ENCODE assay signal across 1 cellular context in the genomic region with DNA sequence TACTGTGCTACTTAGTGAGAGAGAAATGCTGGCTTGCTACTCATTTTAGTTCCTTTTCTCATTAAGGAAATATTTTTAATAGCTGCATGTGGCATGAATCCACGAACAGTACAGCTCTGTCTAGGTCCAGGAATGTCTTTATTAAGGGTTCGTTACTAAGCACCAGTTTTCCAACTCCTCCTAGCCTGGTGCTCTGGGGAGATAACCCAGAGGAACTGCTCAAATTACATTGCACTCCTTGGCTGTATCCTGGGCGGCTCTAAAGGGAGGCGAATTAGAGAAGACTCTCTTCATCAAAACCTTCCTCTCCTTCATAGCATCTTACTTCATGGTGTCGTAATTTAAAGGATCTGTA.
TF ChIP-seq lines count a peak whose summit lies in the region.

No MANE protein-coding gene starts in this region.

TF ChIP-seq in H1, 55 proteins besides CTCF, POLR2A, EP300 and RAD21 (continued from another document):
- TF ChIP-seq, protein P1, sequence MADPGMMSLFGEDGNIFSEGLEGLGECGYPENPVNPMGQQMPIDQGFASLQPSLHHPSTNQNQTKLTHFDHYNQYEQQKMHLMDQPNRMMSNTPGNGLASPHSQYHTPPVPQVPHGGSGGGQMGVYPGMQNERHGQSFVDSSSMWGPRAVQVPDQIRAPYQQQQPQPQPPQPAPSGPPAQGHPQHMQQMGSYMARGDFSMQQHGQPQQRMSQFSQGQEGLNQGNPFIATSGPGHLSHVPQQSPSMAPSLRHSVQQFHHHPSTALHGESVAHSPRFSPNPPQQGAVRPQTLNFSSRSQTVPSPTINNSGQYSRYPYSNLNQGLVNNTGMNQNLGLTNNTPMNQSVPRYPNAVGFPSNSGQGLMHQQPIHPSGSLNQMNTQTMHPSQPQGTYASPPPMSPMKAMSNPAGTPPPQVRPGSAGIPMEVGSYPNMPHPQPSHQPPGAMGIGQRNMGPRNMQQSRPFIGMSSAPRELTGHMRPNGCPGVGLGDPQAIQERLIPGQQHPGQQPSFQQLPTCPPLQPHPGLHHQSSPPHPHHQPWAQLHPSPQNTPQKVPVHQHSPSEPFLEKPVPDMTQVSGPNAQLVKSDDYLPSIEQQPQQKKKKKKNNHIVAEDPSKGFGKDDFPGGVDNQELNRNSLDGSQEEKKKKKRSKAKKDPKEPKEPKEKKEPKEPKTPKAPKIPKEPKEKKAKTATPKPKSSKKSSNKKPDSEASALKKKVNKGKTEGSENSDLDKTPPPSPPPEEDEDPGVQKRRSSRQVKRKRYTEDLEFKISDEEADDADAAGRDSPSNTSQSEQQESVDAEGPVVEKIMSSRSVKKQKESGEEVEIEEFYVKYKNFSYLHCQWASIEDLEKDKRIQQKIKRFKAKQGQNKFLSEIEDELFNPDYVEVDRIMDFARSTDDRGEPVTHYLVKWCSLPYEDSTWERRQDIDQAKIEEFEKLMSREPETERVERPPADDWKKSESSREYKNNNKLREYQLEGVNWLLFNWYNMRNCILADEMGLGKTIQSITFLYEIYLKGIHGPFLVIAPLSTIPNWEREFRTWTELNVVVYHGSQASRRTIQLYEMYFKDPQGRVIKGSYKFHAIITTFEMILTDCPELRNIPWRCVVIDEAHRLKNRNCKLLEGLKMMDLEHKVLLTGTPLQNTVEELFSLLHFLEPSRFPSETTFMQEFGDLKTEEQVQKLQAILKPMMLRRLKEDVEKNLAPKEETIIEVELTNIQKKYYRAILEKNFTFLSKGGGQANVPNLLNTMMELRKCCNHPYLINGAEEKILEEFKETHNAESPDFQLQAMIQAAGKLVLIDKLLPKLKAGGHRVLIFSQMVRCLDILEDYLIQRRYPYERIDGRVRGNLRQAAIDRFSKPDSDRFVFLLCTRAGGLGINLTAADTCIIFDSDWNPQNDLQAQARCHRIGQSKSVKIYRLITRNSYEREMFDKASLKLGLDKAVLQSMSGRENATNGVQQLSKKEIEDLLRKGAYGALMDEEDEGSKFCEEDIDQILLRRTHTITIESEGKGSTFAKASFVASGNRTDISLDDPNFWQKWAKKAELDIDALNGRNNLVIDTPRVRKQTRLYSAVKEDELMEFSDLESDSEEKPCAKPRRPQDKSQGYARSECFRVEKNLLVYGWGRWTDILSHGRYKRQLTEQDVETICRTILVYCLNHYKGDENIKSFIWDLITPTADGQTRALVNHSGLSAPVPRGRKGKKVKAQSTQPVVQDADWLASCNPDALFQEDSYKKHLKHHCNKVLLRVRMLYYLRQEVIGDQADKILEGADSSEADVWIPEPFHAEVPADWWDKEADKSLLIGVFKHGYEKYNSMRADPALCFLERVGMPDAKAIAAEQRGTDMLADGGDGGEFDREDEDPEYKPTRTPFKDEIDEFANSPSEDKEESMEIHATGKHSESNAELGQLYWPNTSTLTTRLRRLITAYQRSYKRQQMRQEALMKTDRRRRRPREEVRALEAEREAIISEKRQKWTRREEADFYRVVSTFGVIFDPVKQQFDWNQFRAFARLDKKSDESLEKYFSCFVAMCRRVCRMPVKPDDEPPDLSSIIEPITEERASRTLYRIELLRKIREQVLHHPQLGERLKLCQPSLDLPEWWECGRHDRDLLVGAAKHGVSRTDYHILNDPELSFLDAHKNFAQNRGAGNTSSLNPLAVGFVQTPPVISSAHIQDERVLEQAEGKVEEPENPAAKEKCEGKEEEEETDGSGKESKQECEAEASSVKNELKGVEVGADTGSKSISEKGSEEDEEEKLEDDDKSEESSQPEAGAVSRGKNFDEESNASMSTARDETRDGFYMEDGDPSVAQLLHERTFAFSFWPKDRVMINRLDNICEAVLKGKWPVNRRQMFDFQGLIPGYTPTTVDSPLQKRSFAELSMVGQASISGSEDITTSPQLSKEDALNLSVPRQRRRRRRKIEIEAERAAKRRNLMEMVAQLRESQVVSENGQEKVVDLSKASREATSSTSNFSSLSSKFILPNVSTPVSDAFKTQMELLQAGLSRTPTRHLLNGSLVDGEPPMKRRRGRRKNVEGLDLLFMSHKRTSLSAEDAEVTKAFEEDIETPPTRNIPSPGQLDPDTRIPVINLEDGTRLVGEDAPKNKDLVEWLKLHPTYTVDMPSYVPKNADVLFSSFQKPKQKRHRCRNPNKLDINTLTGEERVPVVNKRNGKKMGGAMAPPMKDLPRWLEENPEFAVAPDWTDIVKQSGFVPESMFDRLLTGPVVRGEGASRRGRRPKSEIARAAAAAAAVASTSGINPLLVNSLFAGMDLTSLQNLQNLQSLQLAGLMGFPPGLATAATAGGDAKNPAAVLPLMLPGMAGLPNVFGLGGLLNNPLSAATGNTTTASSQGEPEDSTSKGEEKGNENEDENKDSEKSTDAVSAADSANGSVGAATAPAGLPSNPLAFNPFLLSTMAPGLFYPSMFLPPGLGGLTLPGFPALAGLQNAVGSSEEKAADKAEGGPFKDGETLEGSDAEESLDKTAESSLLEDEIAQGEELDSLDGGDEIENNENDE (IDR thresholded peaks at IDR 0.05; ENCODE audit: insufficient replicate concordance, low read length): peak; percentile 6
- no peak for TF ChIP-seq NANOG (IDR thresholded peaks at IDR 0.05; ENCODE audit: insufficient read depth, low read depth, low read length, poor library complexity, severe bottlenecking)
- TF ChIP-seq ASH2L (IDR thresholded peaks at IDR 0.05; ENCODE audit: low read length): no peak
- TF ChIP-seq POLR2AphosphoS5 (IDR thresholded peaks at IDR 0.05; ENCODE audit: low read depth, low read length): no peak
